In genomic region chr1:181135815-181136737, GRCh38 we compare ENCODE assay signal across 9 cellular contexts. TPM values are rescaled to one million over a fixed set of nuclear protein-coding genes. Genes with fewer than 3 reads are reported as not detected.
DNase-seq lines count a peak whose midpoint lies in the region; ATAC-seq and TF ChIP-seq lines count a peak whose summit lies in the region.
"Had no signal": no experiment of that assay in that cellular context is flagged by ENCODE, and none has a peak within 500 bp of the region (broad histone marks: within the 10 kb centered on the region; RNA-seq: fewer than 3 reads in every experiment).

No MANE protein-coding gene starts in this region.

- no peak for TF ChIP-seq CTCF in WI38 (IDR thresholded peaks at IDR 0.05; ENCODE audit: low read depth, low read length)
- no peak for TF ChIP-seq CTCF in left ventricle myocardium inferior (IDR thresholded peaks at IDR 0.05; ENCODE audit: borderline replicate concordance)
- TF ChIP-seq CTCF in CD8-positive, alpha-beta T cell (IDR thresholded peaks at IDR 0.05): no peak

- H3K9me3 Mint-ChIP-seq in activated T-cell treated with anti-CD3 and anti-CD28 coated beads, Interleukin-2, amount 50 U/mL, for 24 hours: no peaks in the 10 kb centered on the region
- no peaks in the 10 kb centered on the region for H3K9me3 Mint-ChIP-seq in activated T-cell treated with anti-CD3 and anti-CD28 coated beads, Interleukin-2, amount 50 U/mL, for 4 hours
- H3K9me3 Mint-ChIP-seq in CD8-positive, alpha-beta T cell: no peaks in the 10 kb centered on the region

- no peaks in the 10 kb centered on the region for H3K27me3 ChIP-seq in left ventricle myocardium inferior (ENCODE audit: low read depth)
- H3K27me3 ChIP-seq in CD8-positive, alpha-beta T cell (ENCODE audit: insufficient read depth, low read length): no peaks in the 10 kb centered on the region

- DNase-seq in activated T-cell treated with anti-CD3 and anti-CD28 coated beads, Interleukin-2, amount 50 U/mL, for 24 hours: no peak
- DNase-seq in activated T-cell treated with anti-CD3 and anti-CD28 coated beads, Interleukin-2, amount 50 U/mL, for 4 hours: no peak
- DNase-seq in left ventricle myocardium inferior: no peak
- no peak for DNase-seq in SW 1271 (lab: John Stamatoyannopoulos, UW)
- no peak for DNase-seq in CD8-positive, alpha-beta T cell

- CTCF ChIA-PET in CD8-positive, alpha-beta T cell (lab: Charles Lee): interaction anchor here (0.8 to 1.5 kb wide), 9 partner anchors 9 to 52 kb away, joined by 3 to 8 read pairs (median 3); no protein-coding TSS in a partner anchor

- no peak for ATAC-seq in activated T-cell treated with anti-CD3 and anti-CD28 coated beads, Interleukin-2, amount 50 U/mL, for 4 hours
- no peak for ATAC-seq in CD8-positive, alpha-beta T cell
- ATAC-seq in GM19463 (IDR thresholded peaks at IDR 0.05; ENCODE audit: unreplicated experiment): no peak

- peak overlapping the region; percentile 61 for H3K27ac ChIP-seq in left ventricle myocardium inferior (replicated peaks)
- peak overlapping the region; percentile 47 for H3K27ac ChIP-seq in temporal lobe (ENCODE audit: low read depth, low read length)
- no peak overlapping the region for H3K27ac ChIP-seq in CD8-positive, alpha-beta T cell (ENCODE audit: low read depth, low read length)
- H3K27ac ChIP-seq: cardiac muscle cell had no signal

- H3K4me3 ChIP-seq in WI38 (ENCODE audit: low read depth, low read length): peak overlapping the region; percentile 21; the same call in 1 of the 2 replicates
- no peak overlapping the region for H3K4me3 ChIP-seq in left ventricle myocardium inferior
- H3K4me3 ChIP-seq in CD8-positive, alpha-beta T cell (ENCODE audit: low read depth, low read length): no peak overlapping the region
- H3K4me3 ChIP-seq: cardiac muscle cell had no signal

- peaks cover 69% of the 10 kb centered on the region for H3K4me1 Mint-ChIP-seq in activated T-cell treated with anti-CD3 and anti-CD28 coated beads, Interleukin-2, amount 50 U/mL, for 24 hours (ENCODE audit: low read depth)
- H3K4me1 Mint-ChIP-seq in activated T-cell treated with anti-CD3 and anti-CD28 coated beads, Interleukin-2, amount 50 U/mL, for 4 hours (ENCODE audit: low read depth): peaks cover 63% of the 10 kb centered on the region
- peaks cover 26% of the 10 kb centered on the region for H3K4me1 Mint-ChIP-seq in CD8-positive, alpha-beta T cell (ENCODE audit: low read depth)

- peaks cover 56% of the 10 kb centered on the region for H3K4me1 ChIP-seq in left ventricle myocardium inferior
- H3K4me1 ChIP-seq in CD8-positive, alpha-beta T cell (ENCODE audit: insufficient read depth, low read length): peaks cover 10% of the 10 kb centered on the region

- POLR2A ChIA-PET in CD8-positive, alpha-beta T cell (lab: Charles Lee): no interaction called here

- H3K27me3 Mint-ChIP-seq in activated T-cell treated with anti-CD3 and anti-CD28 coated beads, Interleukin-2, amount 50 U/mL, for 24 hours: no peaks in the 10 kb centered on the region
- no peaks in the 10 kb centered on the region for H3K27me3 Mint-ChIP-seq in activated T-cell treated with anti-CD3 and anti-CD28 coated beads, Interleukin-2, amount 50 U/mL, for 4 hours (ENCODE audit: low read depth)
- H3K27me3 Mint-ChIP-seq in CD8-positive, alpha-beta T cell (ENCODE audit: low read depth): no peaks in the 10 kb centered on the region

- H3K36me3 ChIP-seq in left ventricle myocardium inferior: no peaks in the 10 kb centered on the region
- no peaks in the 10 kb centered on the region for H3K36me3 ChIP-seq in CD8-positive, alpha-beta T cell (ENCODE audit: insufficient read depth, low read length)
- H3K36me3 ChIP-seq: cardiac muscle cell had no signal

- intact Hi-C loops in left ventricle myocardium inferior (cut with micrococcal nuclease): no loop called here
- intact Hi-C loops in CD8-positive, alpha-beta T cell (cut with DNase I, micrococcal nuclease): no loop called here

- H3K4me3 Mint-ChIP-seq in activated T-cell treated with anti-CD3 and anti-CD28 coated beads, Interleukin-2, amount 50 U/mL, for 24 hours: no peak overlapping the region
- no peak overlapping the region for H3K4me3 Mint-ChIP-seq in activated T-cell treated with anti-CD3 and anti-CD28 coated beads, Interleukin-2, amount 50 U/mL, for 4 hours
- no peak overlapping the region for H3K4me3 Mint-ChIP-seq in CD8-positive, alpha-beta T cell

- H3K9me3 ChIP-seq in left ventricle myocardium inferior (replicated peaks): no peaks in the 10 kb centered on the region
- H3K9me3 ChIP-seq in CD8-positive, alpha-beta T cell (ENCODE audit: low read length): no peaks in the 10 kb centered on the region

- H3K27ac Mint-ChIP-seq in activated T-cell treated with anti-CD3 and anti-CD28 coated beads, Interleukin-2, amount 50 U/mL, for 24 hours: peak overlapping the region; percentile 88
- no peak overlapping the region for H3K27ac Mint-ChIP-seq in CD8-positive, alpha-beta T cell

- no peaks in the 10 kb centered on the region for H3K36me3 Mint-ChIP-seq in activated T-cell treated with anti-CD3 and anti-CD28 coated beads, Interleukin-2, amount 50 U/mL, for 24 hours (ENCODE audit: low read depth)
- H3K36me3 Mint-ChIP-seq in activated T-cell treated with anti-CD3 and anti-CD28 coated beads, Interleukin-2, amount 50 U/mL, for 4 hours (ENCODE audit: insufficient read depth): no peaks in the 10 kb centered on the region
- H3K36me3 Mint-ChIP-seq in CD8-positive, alpha-beta T cell: no peaks in the 10 kb centered on the region

RNA-seq across cellular contexts. Expression of gene IER5, which starts 47.6 kb away (rescaled TPM):
- 10 to 100 TPM; 43.6 to 58.9 (median 54.9) TPM for total RNA-seq in activated T-cell treated with anti-CD3 and anti-CD28 coated beads, Interleukin-2, amount 50 U/mL, for 4 hours
- total RNA-seq in left ventricle myocardium inferior: 22.1 TPM
- total RNA-seq in temporal lobe: 17.2 TPM
- total RNA-seq in CD8-positive, alpha-beta T cell: 10 to 100 TPM; 74.7 to 76.6 TPM
